ENCODE assay signal across 8 cellular contexts in genomic region chr7:47253650-47254080, GRCh38.
DNase-seq lines count a peak whose midpoint lies in the region; ATAC-seq and TF ChIP-seq lines count a peak whose summit lies in the region.

No MANE protein-coding gene starts in this region.

- H2BK12ac ChIP-seq in mesenchymal stem cell (ENCODE audit: low read length in 2 of 2): peak overlapping the region; percentile 14 to 92

- H3K23ac ChIP-seq in mesenchymal stem cell (ENCODE audit: low read length in 2 of 2): peak overlapping the region in 1 of 2 experiments; percentile 84

- H3K9me3 ChIP-seq in endodermal cell (ENCODE audit: control insufficient read depth, low read length) (peaks cover 7% of the 10 kb centered on the region), mesenchymal stem cell (ENCODE audit: control insufficient read depth, low read length) (no peaks in the 10 kb centered on the region), thymus (ENCODE audit: control insufficient read depth) (no peaks in the 10 kb centered on the region)

- peak overlapping the region; percentile 84 for H3K4me2 ChIP-seq in mesenchymal stem cell (ENCODE audit: low read length, poor library complexity, severe bottlenecking)

- peak overlapping the region; percentile 80 for H3K4me3 ChIP-seq in endodermal cell (ENCODE audit: low read length)
- H3K4me3 ChIP-seq in mesenchymal stem cell (ENCODE audit: insufficient read depth in 1 of 2, low read depth in 1 of 2, low read length in 2 of 2): peak overlapping the region in 1 of 2 experiments; percentile 74
- H3K4me3 ChIP-seq in thymus (ENCODE audit: low read length): peak overlapping the region; percentile 36

- WGBS in endodermal cell (ENCODE audit: insufficient coverage in 1 of 2, insufficient read length in 1 of 2), 2 experiments: 29 to 40% methylated on average over 9 to 14 of the region's 14 CpGs
- 2% methylated on average over 14 of the region's 14 CpGs for WGBS in mesenchymal stem cell
- 23% methylated on average over 14 of the region's 14 CpGs for whole genome bisulfite sequencing in thymus

- peak overlapping the region; percentile 99 for H2BK15ac ChIP-seq in mesenchymal stem cell (ENCODE audit: low read depth, poor library complexity, severe bottlenecking)

- H3K9me3 Mint-ChIP-seq in endodermal cell: peaks cover 6% of the 10 kb centered on the region

- no peaks in the 10 kb centered on the region for H3K79me1 ChIP-seq in mesenchymal stem cell (replicated peaks; ENCODE audit: low read length, poor library complexity, severe bottlenecking)

- H3K4me1 ChIP-seq in endodermal cell (ENCODE audit: control insufficient read depth, insufficient read depth, low read length): peaks cover 5% of the 10 kb centered on the region
- peaks cover 17% of the 10 kb centered on the region for H3K4me1 ChIP-seq in mesenchymal stem cell (ENCODE audit: control insufficient read depth, insufficient read depth, low read depth, low read length)
- no peaks in the 10 kb centered on the region for H3K4me1 ChIP-seq in thymus (ENCODE audit: control insufficient read depth, insufficient read depth, low read length)

- H3K14ac ChIP-seq in mesenchymal stem cell (ENCODE audit: low read length in 2 of 2): peak overlapping the region in 1 of 2 experiments; percentile 13

- ATAC-seq in GM18873 (IDR thresholded peaks at IDR 0.05; ENCODE audit: low FRiP score, unreplicated experiment) (peak; percentile 37), HG03097 (IDR thresholded peaks at IDR 0.05; ENCODE audit: low FRiP score, unreplicated experiment) (peak; percentile 37)

- H3K27ac ChIP-seq in endodermal cell (ENCODE audit: low read depth, low read length) (no peak overlapping the region), mesenchymal stem cell (ENCODE audit: low read length, poor library complexity, severe bottlenecking) (peak overlapping the region; percentile 68), thymus (ENCODE audit: low read depth) (peak overlapping the region; percentile 68)

- H2BK120ac ChIP-seq in mesenchymal stem cell (ENCODE audit: low read depth, low read length): peak overlapping the region; percentile 74

- no peaks in the 10 kb centered on the region for H3K36me3 ChIP-seq in endodermal cell (ENCODE audit: control insufficient read depth, insufficient read depth, low read length)
- H3K36me3 ChIP-seq in mesenchymal stem cell (ENCODE audit: control insufficient read depth in 1 of 2, insufficient read depth in 2 of 2, low read depth in 1 of 2, low read length in 2 of 2): no peaks in the 10 kb centered on the region
- no peaks in the 10 kb centered on the region for H3K36me3 ChIP-seq in thymus (ENCODE audit: control insufficient read depth, insufficient read depth)

- no peak overlapping the region for H2AK5ac ChIP-seq in mesenchymal stem cell (ENCODE audit: low read length, severe bottlenecking)

- H2AFZ ChIP-seq in mesenchymal stem cell (ENCODE audit: low read depth, low read length): no peak overlapping the region

- peaks cover 34% of the 10 kb centered on the region for H3K27me3 Mint-ChIP-seq in endodermal cell (ENCODE audit: insufficient read depth)

- H3K36me3 Mint-ChIP-seq in endodermal cell (ENCODE audit: low read depth): no peaks in the 10 kb centered on the region

- peak; percentile 71 for DNase-seq in AG08396 (ENCODE audit: low spot score)
- peak; percentile 34 to 35 for DNase-seq in SHP77 (lab: John Stamatoyannopoulos, UW)
- peak; percentile 71 for DNase-seq in endodermal cell
- DNase-seq in mesenchymal stem cell: peak; percentile 93
- no peak for DNase-seq in activated CD4-positive, alpha-beta T cell treated with anti-CD3 and anti-CD28 coated beads, Interleukin-2, amount 50 U/mL, for 48 hours

- H4K91ac ChIP-seq in mesenchymal stem cell (ENCODE audit: low read length): peak overlapping the region; percentile 90

- H2BK5ac ChIP-seq in mesenchymal stem cell (ENCODE audit: low read depth, low read length, poor library complexity, severe bottlenecking): no peak overlapping the region

- no peak for TF ChIP-seq CTCF in endodermal cell (conservative IDR thresholded peaks at IDR 0.05)

- no peak overlapping the region for H3K27ac Mint-ChIP-seq in endodermal cell

- H3K27me3 ChIP-seq in endodermal cell (ENCODE audit: control insufficient read depth, insufficient read depth, low read length, poor library complexity, severe bottlenecking) (peaks cover 10% of the 10 kb centered on the region), mesenchymal stem cell (ENCODE audit: control insufficient read depth in 1 of 2, insufficient read depth in 1 of 2, low read length in 2 of 2) (peaks cover 0 to 19% of the 10 kb centered on the region in 2 experiments), thymus (ENCODE audit: control insufficient read depth, insufficient read depth) (peaks cover 5% of the 10 kb centered on the region)

- peaks cover 7% of the 10 kb centered on the region for H3K4me1 Mint-ChIP-seq in endodermal cell

- H4K8ac ChIP-seq in mesenchymal stem cell (ENCODE audit: low read length): peak overlapping the region; percentile 97

- H3K4ac ChIP-seq in mesenchymal stem cell (ENCODE audit: low read depth in 1 of 2, low read length in 2 of 2): peak overlapping the region in 1 of 2 experiments; percentile 56

- H3K4me3 Mint-ChIP-seq in endodermal cell: peak overlapping the region; percentile 64

- H3K18ac ChIP-seq in mesenchymal stem cell (ENCODE audit: low read depth in 1 of 2, low read length in 2 of 2): peak overlapping the region; percentile 90 to 93

- H3K9ac ChIP-seq in endodermal cell (ENCODE audit: extremely low read depth, low read length, poor library complexity, severe bottlenecking) (peak overlapping the region; percentile 44), mesenchymal stem cell (ENCODE audit: low read length) (peak overlapping the region; percentile 86)

Comparison
In these comparisons a context has a peak if more than half of its experiments do, and no peak if none do; other contexts are left out.
1. DNase-seq: peak in AG08396 (single experiment), SHP77 (2 of 2), endodermal cell (single experiment) and mesenchymal stem cell (single experiment); none in activated CD4-positive, alpha-beta T cell treated with anti-CD3 and anti-CD28 coated beads, Interleukin-2, amount 50 U/mL, for 48 hours (0 of 2).